Comparison of ENCODE assay signal across 1 cellular context in the genomic region with DNA sequence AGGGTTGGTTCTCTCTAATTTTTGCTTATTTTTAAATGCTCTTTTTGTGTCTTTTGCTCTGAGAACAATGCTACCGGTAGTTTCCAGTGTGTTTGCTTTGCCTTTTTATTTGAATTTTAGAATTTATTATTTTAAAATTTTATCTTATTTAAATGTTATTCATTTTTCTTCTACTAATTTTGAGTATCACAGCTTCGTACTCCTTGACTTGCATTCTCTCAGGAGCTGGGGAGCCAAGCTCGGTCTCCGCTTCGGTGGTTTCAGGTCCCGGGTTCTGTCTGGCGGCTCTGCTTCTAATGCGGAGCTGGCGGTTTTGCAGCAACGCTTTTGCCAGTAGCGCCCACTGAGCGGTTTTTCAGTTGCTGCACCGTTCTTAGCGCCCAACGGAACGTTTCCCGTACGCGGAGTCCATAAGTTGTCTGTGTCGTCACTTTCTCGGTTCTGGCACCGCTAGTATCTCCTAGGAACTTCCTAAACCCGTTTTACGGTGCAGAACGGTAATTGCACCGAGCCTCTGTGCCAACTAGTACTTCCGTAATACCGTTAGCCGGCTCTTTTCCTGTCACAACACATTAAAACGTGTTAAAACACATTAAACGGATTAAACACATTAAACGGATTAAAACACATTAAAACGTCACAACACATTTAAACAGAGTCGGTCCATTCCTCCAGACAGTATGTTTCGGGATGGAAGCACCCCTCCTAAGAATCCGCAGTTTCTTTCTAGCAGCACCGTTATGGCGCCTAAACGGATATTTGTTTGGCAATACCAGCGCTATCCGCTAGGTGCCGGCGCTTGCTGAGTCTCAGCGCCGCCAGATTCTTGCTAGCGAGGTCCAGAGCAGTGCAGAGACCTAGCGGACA.
TF ChIP-seq lines count a peak whose summit lies in the region.

No MANE protein-coding gene starts in this region.

TF ChIP-seq in HepG2, 621 proteins besides CTCF, POLR2A, EP300 and RAD21 (continued from another document and continues in another):
- TF ChIP-seq, protein P1, sequence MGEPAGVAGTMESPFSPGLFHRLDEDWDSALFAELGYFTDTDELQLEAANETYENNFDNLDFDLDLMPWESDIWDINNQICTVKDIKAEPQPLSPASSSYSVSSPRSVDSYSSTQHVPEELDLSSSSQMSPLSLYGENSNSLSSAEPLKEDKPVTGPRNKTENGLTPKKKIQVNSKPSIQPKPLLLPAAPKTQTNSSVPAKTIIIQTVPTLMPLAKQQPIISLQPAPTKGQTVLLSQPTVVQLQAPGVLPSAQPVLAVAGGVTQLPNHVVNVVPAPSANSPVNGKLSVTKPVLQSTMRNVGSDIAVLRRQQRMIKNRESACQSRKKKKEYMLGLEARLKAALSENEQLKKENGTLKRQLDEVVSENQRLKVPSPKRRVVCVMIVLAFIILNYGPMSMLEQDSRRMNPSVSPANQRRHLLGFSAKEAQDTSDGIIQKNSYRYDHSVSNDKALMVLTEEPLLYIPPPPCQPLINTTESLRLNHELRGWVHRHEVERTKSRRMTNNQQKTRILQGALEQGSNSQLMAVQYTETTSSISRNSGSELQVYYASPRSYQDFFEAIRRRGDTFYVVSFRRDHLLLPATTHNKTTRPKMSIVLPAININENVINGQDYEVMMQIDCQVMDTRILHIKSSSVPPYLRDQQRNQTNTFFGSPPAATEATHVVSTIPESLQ (CRISPR knock-in tag; conservative IDR thresholded peaks at IDR 0.05) = no peak
- TF ChIP-seq, protein P2, sequence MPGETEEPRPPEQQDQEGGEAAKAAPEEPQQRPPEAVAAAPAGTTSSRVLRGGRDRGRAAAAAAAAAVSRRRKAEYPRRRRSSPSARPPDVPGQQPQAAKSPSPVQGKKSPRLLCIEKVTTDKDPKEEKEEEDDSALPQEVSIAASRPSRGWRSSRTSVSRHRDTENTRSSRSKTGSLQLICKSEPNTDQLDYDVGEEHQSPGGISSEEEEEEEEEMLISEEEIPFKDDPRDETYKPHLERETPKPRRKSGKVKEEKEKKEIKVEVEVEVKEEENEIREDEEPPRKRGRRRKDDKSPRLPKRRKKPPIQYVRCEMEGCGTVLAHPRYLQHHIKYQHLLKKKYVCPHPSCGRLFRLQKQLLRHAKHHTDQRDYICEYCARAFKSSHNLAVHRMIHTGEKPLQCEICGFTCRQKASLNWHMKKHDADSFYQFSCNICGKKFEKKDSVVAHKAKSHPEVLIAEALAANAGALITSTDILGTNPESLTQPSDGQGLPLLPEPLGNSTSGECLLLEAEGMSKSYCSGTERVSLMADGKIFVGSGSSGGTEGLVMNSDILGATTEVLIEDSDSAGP (CRISPR knock-in tag; IDR thresholded peaks at IDR 0.05; ENCODE audit: borderline replicate concordance) = peak; percentile 82
- TF ChIP-seq, protein P3, sequence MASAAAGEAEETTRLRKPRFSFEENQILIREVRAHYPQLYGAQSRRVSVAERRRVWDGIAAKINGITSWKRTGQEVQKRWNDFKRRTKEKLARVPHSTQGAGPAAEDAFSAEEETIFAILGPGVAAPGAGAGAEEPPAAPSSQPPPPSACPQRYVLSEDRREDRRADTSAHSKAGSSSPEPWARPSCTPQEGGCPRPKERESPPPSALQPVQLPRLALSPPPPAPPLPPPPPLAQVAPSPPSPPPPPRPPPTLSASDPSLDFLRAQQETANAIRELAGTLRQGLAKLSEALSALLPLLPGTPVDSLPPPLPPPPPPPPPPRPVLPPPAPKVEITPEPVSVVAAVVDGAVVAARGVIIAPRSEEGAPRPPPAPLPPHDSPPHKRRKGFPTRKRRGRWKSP (CRISPR knock-in tag; IDR thresholded peaks at IDR 0.05) = peak; percentile 100
- no peak; the same call in 1 of the 2 replicates for TF ChIP-seq TMF1 (CRISPR knock-in tag; IDR thresholded peaks at IDR 0.05; ENCODE audit: low read depth)
- no peak for TF ChIP-seq MED8 (CRISPR knock-in tag; IDR thresholded peaks at IDR 0.05; ENCODE audit: insufficient replicate concordance)
- TF ChIP-seq SMAD9 (CRISPR knock-in tag; IDR thresholded peaks at IDR 0.05) = 0 out of 2 replicates have a peak, but pooled peaks have one; percentile 27
- 0 out of 2 replicates have a peak, but pooled peaks have one; percentile 20 for TF ChIP-seq FOSL2 (CRISPR knock-in tag; IDR thresholded peaks at IDR 0.05)
- no peak for TF ChIP-seq RELA (CRISPR knock-in tag; IDR thresholded peaks at IDR 0.05)
- no peak for TF ChIP-seq CHD4 (IDR thresholded peaks at IDR 0.05; ENCODE audit: borderline replicate concordance, low read length)
- TF ChIP-seq ZNF792 (CRISPR knock-in tag; IDR thresholded peaks at IDR 0.05) = no peak; the same call in 1 of the 2 replicates
- TF ChIP-seq, protein P4, sequence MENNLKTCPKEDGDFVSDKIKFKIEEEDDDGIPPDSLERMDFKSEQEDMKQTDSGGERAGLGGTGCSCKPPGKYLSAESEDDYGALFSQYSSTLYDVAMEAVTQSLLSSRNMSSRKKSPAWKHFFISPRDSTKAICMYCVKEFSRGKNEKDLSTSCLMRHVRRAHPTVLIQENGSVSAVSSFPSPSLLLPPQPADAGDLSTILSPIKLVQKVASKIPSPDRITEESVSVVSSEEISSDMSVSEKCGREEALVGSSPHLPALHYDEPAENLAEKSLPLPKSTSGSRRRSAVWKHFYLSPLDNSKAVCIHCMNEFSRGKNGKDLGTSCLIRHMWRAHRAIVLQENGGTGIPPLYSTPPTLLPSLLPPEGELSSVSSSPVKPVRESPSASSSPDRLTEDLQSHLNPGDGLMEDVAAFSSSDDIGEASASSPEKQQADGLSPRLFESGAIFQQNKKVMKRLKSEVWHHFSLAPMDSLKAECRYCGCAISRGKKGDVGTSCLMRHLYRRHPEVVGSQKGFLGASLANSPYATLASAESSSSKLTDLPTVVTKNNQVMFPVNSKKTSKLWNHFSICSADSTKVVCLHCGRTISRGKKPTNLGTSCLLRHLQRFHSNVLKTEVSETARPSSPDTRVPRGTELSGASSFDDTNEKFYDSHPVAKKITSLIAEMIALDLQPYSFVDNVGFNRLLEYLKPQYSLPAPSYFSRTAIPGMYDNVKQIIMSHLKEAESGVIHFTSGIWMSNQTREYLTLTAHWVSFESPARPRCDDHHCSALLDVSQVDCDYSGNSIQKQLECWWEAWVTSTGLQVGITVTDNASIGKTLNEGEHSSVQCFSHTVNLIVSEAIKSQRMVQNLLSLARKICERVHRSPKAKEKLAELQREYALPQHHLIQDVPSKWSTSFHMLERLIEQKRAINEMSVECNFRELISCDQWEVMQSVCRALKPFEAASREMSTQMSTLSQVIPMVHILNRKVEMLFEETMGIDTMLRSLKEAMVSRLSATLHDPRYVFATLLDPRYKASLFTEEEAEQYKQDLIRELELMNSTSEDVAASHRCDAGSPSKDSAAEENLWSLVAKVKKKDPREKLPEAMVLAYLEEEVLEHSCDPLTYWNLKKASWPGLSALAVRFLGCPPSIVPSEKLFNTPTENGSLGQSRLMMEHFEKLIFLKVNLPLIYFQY (CRISPR knock-in tag; IDR thresholded peaks at IDR 0.05; ENCODE audit: borderline replicate concordance) = peak; percentile 63; the same call in 1 of the 2 replicates
- TF ChIP-seq MTF1 (CRISPR knock-in tag; IDR thresholded peaks at IDR 0.05) = no peak
- no peak for TF ChIP-seq ZNF572 (CRISPR knock-in tag; IDR thresholded peaks at IDR 0.05)
- TF ChIP-seq RCOR2 (CRISPR knock-in tag; IDR thresholded peaks at IDR 0.05) = no peak
- TF ChIP-seq, protein P5, sequence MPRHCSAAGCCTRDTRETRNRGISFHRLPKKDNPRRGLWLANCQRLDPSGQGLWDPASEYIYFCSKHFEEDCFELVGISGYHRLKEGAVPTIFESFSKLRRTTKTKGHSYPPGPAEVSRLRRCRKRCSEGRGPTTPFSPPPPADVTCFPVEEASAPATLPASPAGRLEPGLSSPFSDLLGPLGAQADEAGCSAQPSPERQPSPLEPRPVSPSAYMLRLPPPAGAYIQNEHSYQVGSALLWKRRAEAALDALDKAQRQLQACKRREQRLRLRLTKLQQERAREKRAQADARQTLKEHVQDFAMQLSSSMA (CRISPR knock-in tag; IDR thresholded peaks at IDR 0.05) = no peak
- TF ChIP-seq, protein P6, sequence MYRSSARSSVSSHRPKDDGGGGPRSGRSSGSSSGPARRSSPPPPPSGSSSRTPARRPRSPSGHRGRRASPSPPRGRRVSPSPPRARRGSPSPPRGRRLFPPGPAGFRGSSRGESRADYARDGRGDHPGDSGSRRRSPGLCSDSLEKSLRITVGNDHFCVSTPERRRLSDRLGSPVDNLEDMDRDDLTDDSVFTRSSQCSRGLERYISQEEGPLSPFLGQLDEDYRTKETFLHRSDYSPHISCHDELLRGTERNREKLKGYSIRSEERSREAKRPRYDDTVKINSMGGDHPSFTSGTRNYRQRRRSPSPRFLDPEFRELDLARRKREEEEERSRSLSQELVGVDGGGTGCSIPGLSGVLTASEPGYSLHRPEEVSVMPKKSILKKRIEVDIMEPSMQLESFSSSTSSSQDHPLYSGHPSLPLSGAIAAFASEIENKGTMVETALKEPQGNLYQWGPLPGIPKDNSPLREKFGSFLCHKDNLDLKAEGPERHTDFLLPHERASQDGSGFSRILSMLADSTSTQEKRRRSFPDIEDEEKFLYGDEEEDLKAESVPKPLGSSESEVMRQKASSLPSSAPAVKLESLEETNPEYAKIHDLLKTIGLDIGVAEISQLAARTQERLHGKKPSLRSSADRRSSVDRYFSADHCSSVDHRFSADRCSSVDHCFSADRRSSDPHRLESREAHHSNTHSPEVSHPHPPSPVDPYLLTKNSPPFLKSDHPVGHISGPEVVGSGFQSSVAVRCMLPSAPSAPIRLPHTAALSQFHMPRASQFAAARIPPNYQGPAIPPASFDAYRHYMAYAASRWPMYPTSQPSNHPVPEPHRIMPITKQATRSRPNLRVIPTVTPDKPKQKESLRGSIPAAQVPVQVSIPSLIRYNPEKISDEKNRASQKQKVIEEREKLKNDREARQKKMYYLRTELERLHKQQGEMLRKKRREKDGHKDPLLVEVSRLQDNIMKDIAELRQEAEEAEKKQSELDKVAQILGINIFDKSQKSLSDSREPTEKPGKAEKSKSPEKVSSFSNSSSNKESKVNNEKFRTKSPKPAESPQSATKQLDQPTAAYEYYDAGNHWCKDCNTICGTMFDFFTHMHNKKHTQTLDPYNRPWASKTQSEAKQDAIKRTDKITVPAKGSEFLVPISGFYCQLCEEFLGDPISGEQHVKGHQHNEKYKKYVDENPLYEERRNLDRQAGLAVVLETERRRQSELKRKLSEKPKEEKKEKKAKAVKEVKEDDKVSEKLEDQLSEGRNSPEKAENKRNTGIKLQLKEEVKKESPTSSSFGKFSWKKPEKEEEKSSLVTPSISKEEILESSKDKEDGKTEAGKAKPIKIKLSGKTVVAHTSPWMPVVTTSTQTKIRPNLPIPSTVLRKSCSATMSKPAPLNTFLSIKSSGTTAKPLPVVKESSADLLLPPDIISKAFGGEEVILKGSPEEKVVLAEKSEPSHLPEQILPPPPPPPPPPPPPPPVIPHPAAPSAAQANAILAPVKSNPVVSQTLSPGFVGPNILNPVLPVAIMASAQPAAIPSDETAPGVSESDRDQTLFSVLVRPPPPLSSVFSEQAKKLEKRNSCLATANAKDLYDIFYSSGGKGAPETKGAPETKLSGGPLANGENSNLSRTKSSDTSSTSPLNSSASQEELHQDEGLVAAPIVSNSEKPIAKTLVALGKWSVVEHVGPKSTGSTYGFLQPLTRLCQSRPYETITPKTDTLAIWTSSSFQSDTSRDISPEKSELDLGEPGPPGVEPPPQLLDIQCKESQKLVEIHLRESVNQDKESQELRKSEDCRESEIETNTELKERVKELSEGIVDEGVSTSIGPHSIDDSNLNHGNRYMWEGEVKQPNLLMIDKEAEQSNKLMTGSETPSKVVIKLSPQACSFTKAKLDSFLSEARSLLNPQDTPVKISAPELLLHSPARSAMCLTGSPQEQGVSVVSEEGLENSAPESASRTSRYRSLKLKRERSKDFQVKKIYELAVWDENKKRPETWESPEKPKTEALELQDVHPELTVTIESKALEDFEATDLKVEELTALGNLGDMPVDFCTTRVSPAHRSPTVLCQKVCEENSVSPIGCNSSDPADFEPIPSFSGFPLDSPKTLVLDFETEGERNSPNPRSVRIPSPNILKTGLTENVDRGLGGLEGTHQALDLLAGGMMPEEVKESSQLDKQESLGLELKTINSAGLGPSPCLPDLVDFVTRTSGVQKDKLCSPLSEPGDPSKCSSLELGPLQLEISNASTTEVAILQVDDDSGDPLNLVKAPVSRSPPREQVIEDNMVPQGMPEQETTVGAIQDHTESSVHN (CRISPR knock-in tag; IDR thresholded peaks at IDR 0.05) = no peak
- no peak for TF ChIP-seq TGIF2 (CRISPR knock-in tag; IDR thresholded peaks at IDR 0.05)
- TF ChIP-seq ZFP90 (CRISPR knock-in tag; IDR thresholded peaks at IDR 0.05; ENCODE audit: borderline replicate concordance) = 0 out of 2 replicates have a peak, but pooled peaks have one; percentile 22
- TF ChIP-seq, protein P7, sequence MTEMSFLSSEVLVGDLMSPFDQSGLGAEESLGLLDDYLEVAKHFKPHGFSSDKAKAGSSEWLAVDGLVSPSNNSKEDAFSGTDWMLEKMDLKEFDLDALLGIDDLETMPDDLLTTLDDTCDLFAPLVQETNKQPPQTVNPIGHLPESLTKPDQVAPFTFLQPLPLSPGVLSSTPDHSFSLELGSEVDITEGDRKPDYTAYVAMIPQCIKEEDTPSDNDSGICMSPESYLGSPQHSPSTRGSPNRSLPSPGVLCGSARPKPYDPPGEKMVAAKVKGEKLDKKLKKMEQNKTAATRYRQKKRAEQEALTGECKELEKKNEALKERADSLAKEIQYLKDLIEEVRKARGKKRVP (CRISPR knock-in tag; IDR thresholded peaks at IDR 0.05) = 0 out of 4 replicates have a peak, but pooled peaks of 1 of the 2 experiments have one; percentile 21
- no peak for TF ChIP-seq KLF15 (CRISPR knock-in tag; IDR thresholded peaks at IDR 0.05; ENCODE audit: borderline replicate concordance)
- TF ChIP-seq ZNF138 (CRISPR knock-in tag; IDR thresholded peaks at IDR 0.05; ENCODE audit: low read depth) = no peak
- no peak for TF ChIP-seq HNRNPL (IDR thresholded peaks at IDR 0.05; ENCODE audit: low read depth, low read length)
- peak; percentile 42; the same call in 1 of the 2 replicates for TF ChIP-seq ZKSCAN8 (CRISPR knock-in tag; IDR thresholded peaks at IDR 0.05; ENCODE audit: borderline replicate concordance)
- TF ChIP-seq ZNF350 (CRISPR knock-in tag; IDR thresholded peaks at IDR 0.05; ENCODE audit: borderline replicate concordance, low read depth) = peak; percentile 69; the same call in 1 of the 2 replicates
- peak; percentile 62; the same call in 1 of the 2 replicates for TF ChIP-seq ELF1 (CRISPR knock-in tag; IDR thresholded peaks at IDR 0.05)
- no peak for TF ChIP-seq PLRG1 (conservative IDR thresholded peaks at IDR 0.05)
- peak; percentile 38; the same call in 1 of the 2 replicates for TF ChIP-seq ERF (CRISPR knock-in tag; IDR thresholded peaks at IDR 0.05)
- TF ChIP-seq SALL1 (CRISPR knock-in tag; IDR thresholded peaks at IDR 0.05) = peak; percentile 65
- TF ChIP-seq ZNF605 (CRISPR knock-in tag; IDR thresholded peaks at IDR 0.05) = 0 out of 2 replicates have a peak, but pooled peaks have one; percentile 45
- TF ChIP-seq TOPORS (CRISPR knock-in tag; IDR thresholded peaks at IDR 0.05) = peak; percentile 86; the same call in 1 of the 2 replicates
- TF ChIP-seq FOXC1 (CRISPR knock-in tag; IDR thresholded peaks at IDR 0.05; ENCODE audit: borderline replicate concordance) = 0 out of 2 replicates have a peak, but pooled peaks have one; percentile 47
- TF ChIP-seq ZFP37 (CRISPR knock-in tag; IDR thresholded peaks at IDR 0.05; ENCODE audit: borderline replicate concordance) = no peak; the same call in 1 of the 2 replicates
